13 cellular contexts compared by ENCODE assay signal in the genomic region with DNA sequence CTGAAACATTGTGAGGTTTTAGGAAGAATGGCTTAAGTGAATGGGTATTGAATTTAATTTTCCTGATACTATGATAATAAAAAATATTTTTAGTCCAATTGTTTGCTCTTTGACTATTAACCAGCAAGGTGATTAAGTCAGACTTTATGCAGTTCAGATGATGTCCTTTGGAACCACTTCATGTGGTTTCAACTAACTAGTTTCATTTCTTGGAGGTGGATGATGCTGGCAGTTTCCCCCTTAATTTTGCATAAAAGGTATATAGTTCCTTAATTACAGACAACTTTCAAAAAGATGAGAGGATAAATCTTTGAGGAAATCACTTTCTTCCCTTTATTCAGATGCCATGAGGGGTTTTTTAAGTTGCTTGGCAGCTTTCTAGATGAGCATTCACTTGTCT.
A peak's percentile ranks its signal among the peaks of the same experiment; 100 is the strongest.
DNase-seq lines count a peak whose midpoint lies in the region; ATAC-seq and TF ChIP-seq lines count a peak whose summit lies in the region.
"Had no signal": no experiment of that assay in that cellular context is flagged by ENCODE, and none has a peak within 500 bp of the region (broad histone marks: within the 10 kb centered on the region; RNA-seq: fewer than 3 reads in every experiment).

No MANE protein-coding gene starts in this region.

- no peak overlapping the region for H3K4me3 Mint-ChIP-seq in activated B cell treated with CpG ODN at 0.5 μM for 24 hours
- H3K4me3 Mint-ChIP-seq: activated CD4-positive, alpha-beta T cell treated with anti-CD3 and anti-CD28 coated beads for 36 hours; nephron progenitor cell had no signal

- H3K27ac Mint-ChIP-seq in activated B cell treated with CpG ODN at 0.5 μM for 24 hours, result no peak overlapping the region
- H3K27ac Mint-ChIP-seq: activated CD4-positive, alpha-beta T cell treated with anti-CD3 and anti-CD28 coated beads for 36 hours; nephron progenitor cell had no signal

- ATAC-seq in DND-41 (ENCODE audit: insufficient read depth, low read depth) (peak; percentile 44; the same call in 1 of the 3 replicates), GM19452 (IDR thresholded peaks at IDR 0.05; ENCODE audit: unreplicated experiment) (peak; percentile 80), HG03175 (IDR thresholded peaks at IDR 0.05; ENCODE audit: unreplicated experiment) (peak; percentile 82), activated B cell treated with CpG ODN at 0.5 μM for 24 hours (ENCODE audit: low read depth) (peak; percentile 62)
- ATAC-seq: activated CD4-positive, alpha-beta T cell treated with anti-CD3 and anti-CD28 coated beads for 36 hours had no signal

- peaks cover 6% of the 10 kb centered on the region for H3K9me3 Mint-ChIP-seq in activated B cell treated with CpG ODN at 0.5 μM for 24 hours

- POLR2A ChIA-PET in activated B cell treated with CpG ODN at 0.5 μM for 24 hours (lab: Charles Lee), result no interaction called here

- no peak overlapping the region for H3K9ac ChIP-seq in DND-41 (ENCODE audit: low read depth, low read length)

- no peaks in the 10 kb centered on the region for H3K79me2 ChIP-seq in DND-41 (ENCODE audit: insufficient read depth, low read length)

- no peak overlapping the region for H3K4me2 ChIP-seq in DND-41 (ENCODE audit: insufficient read depth, low read length)

- no peaks in the 10 kb centered on the region for H3K36me3 ChIP-seq in DND-41 (ENCODE audit: insufficient read depth, low read length)
- H3K36me3 ChIP-seq: BE2C had no signal

- no peak overlapping the region for H3K4me3 ChIP-seq in DND-41 (ENCODE audit: low read depth in 1 of 2, low read length in 2 of 2)
- H3K4me3 ChIP-seq in lower leg skin (ENCODE audit: low read depth, poor library complexity, severe bottlenecking), result no peak overlapping the region

- H2AFZ ChIP-seq in DND-41 (ENCODE audit: low read depth, low read length), result no peak overlapping the region

- peaks cover 10% of the 10 kb centered on the region for H3K36me3 Mint-ChIP-seq in activated B cell treated with CpG ODN at 0.5 μM for 24 hours (ENCODE audit: low read depth)

- no peak for TF ChIP-seq CTCF in DND-41 (IDR thresholded peaks at IDR 0.05; ENCODE audit: borderline replicate concordance, extremely low read depth, low read length, poor library complexity, severe bottlenecking)
- TF ChIP-seq CTCF in activated B cell treated with CpG ODN at 0.5 μM for 24 hours (IDR thresholded peaks at IDR 0.05), result no peak
- no peak for TF ChIP-seq CTCF in lower leg skin (IDR thresholded peaks at IDR 0.05)

- intact Hi-C loops in activated B cell treated with CpG ODN at 0.5 μM for 24 hours (cut with micrococcal nuclease) (no loop called here), lower leg skin (cut with DNase I; ENCODE audit: low total_unique reads) (no loop called here)

- no peaks in the 10 kb centered on the region for H3K9me3 ChIP-seq in DND-41 (ENCODE audit: insufficient read depth, low read length, severe bottlenecking)
- H3K9me3 ChIP-seq: BE2C had no signal

- H3K4me1 Mint-ChIP-seq in activated B cell treated with CpG ODN at 0.5 μM for 24 hours, result peaks cover 25% of the 10 kb centered on the region

- DNase-seq in DND-41 (no peak), activated B cell treated with CpG ODN at 0.5 μM for 24 hours (no peak), lower leg skin (ENCODE audit: low spot score in 2 of 2) (no peak), GF-D8 (lab: John Stamatoyannopoulos, UW) (no peak), AML-193 (lab: John Stamatoyannopoulos, UW) (no peak)
- no peak for DNase-seq in stimulated activated CD4-positive, alpha-beta T cell treated with anti-CD3 and anti-CD28 coated beads, Interleukin-4, amount 100 ng/mL, for 24 hours
- DNase-seq: activated CD4-positive, alpha-beta T cell treated with anti-CD3 and anti-CD28 coated beads for 36 hours; BE2C; NCI-H1694; nephron progenitor cell; substantia nigra had no signal

- no peaks in the 10 kb centered on the region for H3K27me3 ChIP-seq in DND-41 (ENCODE audit: insufficient read depth, low read length, poor library complexity)
- H3K27me3 ChIP-seq: BE2C had no signal

- no peaks in the 10 kb centered on the region for H3K27me3 Mint-ChIP-seq in activated B cell treated with CpG ODN at 0.5 μM for 24 hours
- H3K27me3 Mint-ChIP-seq: activated CD4-positive, alpha-beta T cell treated with anti-CD3 and anti-CD28 coated beads for 36 hours had no signal

- H3K4me1 ChIP-seq in DND-41 (ENCODE audit: insufficient read depth, low read length), result no peaks in the 10 kb centered on the region
- H3K4me1 ChIP-seq: BE2C had no signal

- CTCF ChIA-PET in activated B cell treated with CpG ODN at 0.5 μM for 24 hours (lab: Charles Lee), result no interaction called here

- no peak overlapping the region for H3K27ac ChIP-seq in DND-41 (ENCODE audit: low read length)

- no peak for TF ChIP-seq POLR2A in lower leg skin (IDR thresholded peaks at IDR 0.05)

- no peaks in the 10 kb centered on the region for H4K20me1 ChIP-seq in DND-41 (ENCODE audit: insufficient read depth, low read length)
